Comparison of ENCODE assay signal across 8 cellular contexts in the genomic region with DNA sequence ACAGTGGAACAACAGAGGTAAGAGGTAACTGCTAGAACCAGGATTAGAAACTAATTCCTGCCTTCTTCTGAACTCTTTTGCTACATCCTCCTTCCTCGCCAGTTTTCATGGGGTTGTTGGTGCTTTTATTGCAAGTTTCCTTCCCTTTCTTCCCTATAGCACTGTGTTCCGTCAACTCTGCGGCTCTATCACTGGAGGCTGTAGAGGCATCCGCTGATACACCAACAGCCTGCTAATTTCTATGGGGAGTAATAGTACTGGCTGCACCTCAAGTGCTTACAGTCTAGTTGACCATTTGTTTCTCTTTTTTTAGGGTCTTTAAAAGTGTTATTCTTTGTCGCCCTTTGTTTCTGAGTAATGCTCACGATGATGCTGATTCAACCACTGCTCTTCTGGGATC. TPM values are rescaled to one million over a fixed set of nuclear protein-coding genes. Genes with fewer than 3 reads are reported as not detected.
DNase-seq lines count a peak whose midpoint lies in the region; ATAC-seq, FAIRE-seq and TF ChIP-seq lines count a peak whose summit lies in the region.

No MANE protein-coding gene starts in this region.

- peak; percentile 20 for DNase-seq in NCI-H748 (lab: John Stamatoyannopoulos, UW; ENCODE audit: unreplicated experiment)
- DNase-seq in NCI-H748 treated with DMSO at 0.1 percent for 48 hours (lab: John Stamatoyannopoulos, UW), result no peak
- no peak for DNase-seq in LNCaP clone FGC (ENCODE audit: low read depth)
- DNase-seq in K562 (ENCODE audit: extremely low read depth in 1 of 4, low spot score in 3 of 4), result peak in 1 of 4 experiments; percentile 36
- DNase-seq in NCI-H2081 (lab: John Stamatoyannopoulos, UW), result no peak
- no peak for DNase-seq in D341Med (ENCODE audit: low spot score)
- no peak for DNase-seq in stimulated activated CD4-positive, alpha-beta T cell treated with anti-CD3 and anti-CD28 coated beads, Interleukin-15, amount 100 ng/mL, for 24 hours

- peak overlapping the region; percentile 64 for H3K27ac ChIP-seq in K562 (ENCODE audit: extremely low read depth, low read depth, low read length)
- peak overlapping the region; percentile 63 for H3K27ac ChIP-seq in mesodermal cell (ENCODE audit: low read depth, low read length, severe bottlenecking)

- H4K20me1 ChIP-seq in K562 (replicated peaks; ENCODE audit: control insufficient read depth, insufficient read depth, low read length), result no peaks in the 10 kb centered on the region

- H3K79me2 ChIP-seq in K562 (ENCODE audit: control insufficient read depth, insufficient read depth, low read length), result peaks cover 38% of the 10 kb centered on the region

- no peaks in the 10 kb centered on the region for H3K9me1 ChIP-seq in K562 (ENCODE audit: control insufficient read depth, insufficient read depth, low read length)

- POLR2A ChIA-PET in K562 (lab: Yijun Ruan, JAX), result interaction anchor here (0.5 to 1.2 kb wide), 3 partner anchors 12 to 49 kb away, joined by 3 to 4 read pairs (median 3); a partner anchor contains a TSS

- no peak for TF ChIP-seq CTCF in LNCaP clone FGC (IDR thresholded peaks at IDR 0.05; ENCODE audit: control insufficient read depth, extremely low read depth, insufficient read depth)
- TF ChIP-seq CTCF in K562 (IDR thresholded peaks at IDR 0.05 in 2 of 3, conservative IDR thresholded peaks at IDR 0.05 in 1 of 3; ENCODE audit: insufficient read depth in 2 of 3, low read depth in 1 of 3, low read length in 3 of 3), result no peak

- 5% methylated on average over 6 of the region's 6 CpGs for WGBS in K562 (ENCODE audit: insufficient coverage, low coverage, missing lambda C conversion rate)
- 0% methylated on average over 2 to 3 of the region's 6 CpGs for WGBS in mesodermal cell (ENCODE audit: insufficient coverage in 2 of 2), 2 experiments

- intact Hi-C loops in K562 (cut with micrococcal nuclease), result no loop called here

- peak overlapping the region; percentile 83 for H3K4me2 ChIP-seq in K562 (ENCODE audit: insufficient read depth, low read length)

- H3K4me1 ChIP-seq in K562 (replicated peaks in 1 of 2; ENCODE audit: control insufficient read depth in 2 of 2, insufficient read depth in 2 of 2, low read length in 2 of 2), result peaks cover 3 to 16% of the 10 kb centered on the region in 2 experiments; a peak in 4 of 5 replicates
- H3K4me1 ChIP-seq in mesodermal cell (ENCODE audit: control insufficient read depth, insufficient read depth, low read length, poor library complexity, severe bottlenecking), result peaks cover 6% of the 10 kb centered on the region

- TF ChIP-seq EP300 in K562 (IDR thresholded peaks at IDR 0.05; ENCODE audit: low read length), result no peak

- H3K36me3 ChIP-seq in K562 (ENCODE audit: control insufficient read depth, insufficient read depth, low read length), result peaks cover 29% of the 10 kb centered on the region
- H3K36me3 ChIP-seq in mesodermal cell (ENCODE audit: control insufficient read depth, insufficient read depth, low read length), result peaks cover 16% of the 10 kb centered on the region

- ATAC-seq in K562, result peak; percentile 65

- H3K4me3 ChIP-seq in LNCaP clone FGC (ENCODE audit: low read depth, low read length) (peak overlapping the region; percentile 91), K562 (peak overlapping the region; percentile 76), mesodermal cell (ENCODE audit: extremely low read depth, insufficient read depth, low read length, poor library complexity, severe bottlenecking) (peak overlapping the region; percentile 92)

- peak; percentile 60 for FAIRE-seq in K562 (lab: Jason Lieb, UNC)

- in situ Hi-C loops in K562 (cut with MboI), result no loop called here

- no peaks in the 10 kb centered on the region for H3K27me3 ChIP-seq in K562 (ENCODE audit: control insufficient read depth in 2 of 2, insufficient read depth in 2 of 2, low read length in 2 of 2)

- H2AFZ ChIP-seq in K562 (ENCODE audit: low read depth, low read length), result peak overlapping the region; percentile 95

- TF ChIP-seq POLR2A in K562 (conservative IDR thresholded peaks at IDR 0.05), result no peak

- TF ChIP-seq RAD21 in K562 (CRISPR knock-in tag; conservative IDR thresholded peaks at IDR 0.05 in 1 of 2, IDR thresholded peaks at IDR 0.05 in 1 of 2), result no peak

- CTCF ChIA-PET in K562 (lab: Yijun Ruan, JAX; ENCODE audit: low intra/inter-chr PET ratio), result no interaction called here

- H3K9ac ChIP-seq in K562 (ENCODE audit: insufficient read depth in 1 of 2, low read depth in 2 of 2, low read length in 2 of 2), result peak overlapping the region; percentile 59 to 94

- H3K9me3 ChIP-seq in K562 (replicated peaks; ENCODE audit: control insufficient read depth, insufficient read depth, low read depth, low read length) (no peaks in the 10 kb centered on the region), mesodermal cell (ENCODE audit: control insufficient read depth, low read length) (no peaks in the 10 kb centered on the region)

- BruUV-seq in K562 (replicated peaks; lab: Mats Ljungman, UMichigan), result no TSS peak

TF ChIP-seq in K562, 482 proteins besides CTCF, POLR2A, EP300 and RAD21 (continues in another document):
- TF ChIP-seq, protein P1, sequence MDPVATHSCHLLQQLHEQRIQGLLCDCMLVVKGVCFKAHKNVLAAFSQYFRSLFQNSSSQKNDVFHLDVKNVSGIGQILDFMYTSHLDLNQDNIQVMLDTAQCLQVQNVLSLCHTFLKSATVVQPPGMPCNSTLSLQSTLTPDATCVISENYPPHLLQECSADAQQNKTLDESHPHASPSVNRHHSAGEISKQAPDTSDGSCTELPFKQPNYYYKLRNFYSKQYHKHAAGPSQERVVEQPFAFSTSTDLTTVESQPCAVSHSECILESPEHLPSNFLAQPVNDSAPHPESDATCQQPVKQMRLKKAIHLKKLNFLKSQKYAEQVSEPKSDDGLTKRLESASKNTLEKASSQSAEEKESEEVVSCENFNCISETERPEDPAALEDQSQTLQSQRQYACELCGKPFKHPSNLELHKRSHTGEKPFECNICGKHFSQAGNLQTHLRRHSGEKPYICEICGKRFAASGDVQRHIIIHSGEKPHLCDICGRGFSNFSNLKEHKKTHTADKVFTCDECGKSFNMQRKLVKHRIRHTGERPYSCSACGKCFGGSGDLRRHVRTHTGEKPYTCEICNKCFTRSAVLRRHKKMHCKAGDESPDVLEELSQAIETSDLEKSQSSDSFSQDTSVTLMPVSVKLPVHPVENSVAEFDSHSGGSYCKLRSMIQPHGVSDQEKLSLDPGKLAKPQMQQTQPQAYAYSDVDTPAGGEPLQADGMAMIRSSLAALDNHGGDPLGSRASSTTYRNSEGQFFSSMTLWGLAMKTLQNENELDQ (CRISPR knock-in tag; IDR thresholded peaks at IDR 0.05; ENCODE audit: borderline replicate concordance), result 0 out of 2 replicates have a peak, but pooled peaks have one; percentile 44
- TF ChIP-seq CSDE1 (IDR thresholded peaks at IDR 0.05) (peak in 1 of 2 experiments; percentile 24; a peak in 1 of 4 replicates), ELF1 (tag; IDR thresholded peaks at IDR 0.05) (no peak), HDAC8 (tag; IDR thresholded peaks at IDR 0.05) (no peak), GABPB1 (CRISPR knock-in tag; IDR thresholded peaks at IDR 0.05) (no peak), ETS2 (tag; IDR thresholded peaks at IDR 0.05; ENCODE audit: borderline replicate concordance, poor library complexity, severe bottlenecking) (no peak)

RNA-seq across cellular contexts. Expression of a gene that starts 0.8 kb away (rescaled TPM):
- total RNA-seq in K562 (2011; cell fraction: chromatin; rRNA removed; ENCODE audit: low replicate concordance), result 4.4 and 8.3 TPM in 2 replicates
- total RNA-seq in K562 (2011; cell fraction: nucleolus; rRNA removed), result 6.5 and 6.6 TPM in 2 replicates
- 9.5 and 9.8 TPM in 2 replicates for total RNA-seq in K562 (2011; cell fraction: nucleoplasm; rRNA removed)
- total RNA-seq in K562 (2014; rRNA removed), result 48.2 and 62.1 TPM in 2 replicates
- 60.5 and 69.1 TPM in 2 replicates for total RNA-seq in K562 (2014; rRNA removed; fragmentation: Illumina TruSeq; extraction: Trizol)
- 58.6 and 63.6 TPM in 2 replicates for total RNA-seq in K562 (2015; rRNA removed; fragmentation: Illumina TruSeq; extraction: Trizol)
- total RNA-seq in K562 (2021), result 58.1 and 60.3 TPM in 2 replicates
- 43.2 and 55.8 TPM in 2 replicates for polyA plus RNA-seq in K562 (2011; rRNA removed)
- polyA plus RNA-seq in K562 (2011; cell fraction: cytosol; rRNA removed), result 30.9 and 35.9 TPM in 2 replicates
- 11.8 and 12.4 TPM in 2 replicates for polyA plus RNA-seq in K562 (2011; cell fraction: nucleus; rRNA removed)
- 44.9 and 67.5 TPM in 2 replicates for polyA plus RNA-seq in K562 (2012)
- 65.9 and 73.3 TPM in 2 replicates for polyA plus RNA-seq in K562 (2014; fragmentation: Illumina TruSeq; extraction: Trizol)
- polyA plus RNA-seq in K562 (2014; fragmentation: Nextera tagmentation; extraction: Ambion mirVana), result 10 to 100 TPM; 17.7 to 34.2 TPM
- 75.3 and 83.0 TPM in 2 replicates for polyA plus RNA-seq in K562 (2014; rRNA removed)
- polyA minus RNA-seq in K562 (2011; rRNA and poly(A)+ RNA removed), result 18.4 and 20.9 TPM in 2 replicates
- 8.6 and 13.6 TPM in 2 replicates for polyA minus RNA-seq in K562 (2011; cell fraction: cytosol; rRNA and poly(A)+ RNA removed)
- 4.0 and 5.2 TPM in 2 replicates for polyA minus RNA-seq in K562 (2011; cell fraction: nucleus; rRNA and poly(A)+ RNA removed)
- polyA plus RNA-seq in mesodermal cell (2013, experiment 1 of 2), result 28.1 TPM
- polyA plus RNA-seq in mesodermal cell (2013, experiment 2 of 2), result 31.3 TPM

RNA-seq across cellular contexts. Expression of a gene that starts 20.6 kb away (rescaled TPM):
- total RNA-seq in K562 (2011; cell fraction: chromatin; rRNA removed; ENCODE audit: low replicate concordance), result not detected in 2 replicates
- total RNA-seq in K562 (2011; cell fraction: nucleolus; rRNA removed), result not detected in 2 replicates
- 0.51 TPM in 1 of 2 replicates, not detected in the other for total RNA-seq in K562 (2011; cell fraction: nucleoplasm; rRNA removed)
- total RNA-seq in K562 (2014; rRNA removed) (not detected in 2 replicates), K562 (2014; rRNA removed; fragmentation: Illumina TruSeq; extraction: Trizol) (not detected in 2 replicates), K562 (2015; rRNA removed; fragmentation: Illumina TruSeq; extraction: Trizol) (not detected in 2 replicates), K562 (2021) (not detected in 2 replicates)
- polyA plus RNA-seq in K562 (2011; rRNA removed) (not detected in 2 replicates), K562 (2014; fragmentation: Illumina TruSeq; extraction: Trizol) (not detected in 2 replicates), K562 (2014; fragmentation: Nextera tagmentation; extraction: Ambion mirVana) (1 to 10 TPM in 1 of 2 experiments, under 1 TPM in 1; 0.63 to 2.3 TPM), K562 (2014; rRNA removed) (not detected in 2 replicates)
- polyA plus RNA-seq in K562 (2011; cell fraction: cytosol; rRNA removed), result 0.07 TPM in 1 of 2 replicates, not detected in the other
- polyA plus RNA-seq in K562 (2011; cell fraction: nucleus; rRNA removed), result not detected in 2 replicates
- not detected in 2 replicates for polyA plus RNA-seq in K562 (2012)
- polyA minus RNA-seq in K562 (2011; rRNA and poly(A)+ RNA removed), result not detected in 2 replicates
- not detected in 2 replicates for polyA minus RNA-seq in K562 (2011; cell fraction: cytosol; rRNA and poly(A)+ RNA removed)
- not detected in 2 replicates for polyA minus RNA-seq in K562 (2011; cell fraction: nucleus; rRNA and poly(A)+ RNA removed)
- not detected for polyA plus RNA-seq in mesodermal cell (2013, experiment 1 of 2)
- polyA plus RNA-seq in mesodermal cell (2013, experiment 2 of 2), result not detected
